27 cellular contexts compared by ENCODE assay signal in genomic region chr10:92735938-92736337, GRCh38. TPM values are rescaled to one million over a fixed set of nuclear protein-coding genes. Genes with fewer than 3 reads are reported as not detected.
"Had no signal": no experiment of that assay in that cellular context is flagged by ENCODE, and none has a peak within 500 bp of the region (broad histone marks: within the 10 kb centered on the region; RNA-seq: fewer than 3 reads in every experiment).

No MANE protein-coding gene starts in this region.

- H3K27ac ChIP-seq: colonic mucosa, epithelial cell of prostate, gastrocnemius medialis, psoas muscle, skin epidermis, spleen, suprapubic skin, transverse colon, upper lobe of right lung, uterus had no signal

- H3K36me3 Mint-ChIP-seq: naive thymus-derived CD8-positive, alpha-beta T cell had no signal

- H3K4me3 Mint-ChIP-seq: dendritic cell treated with granulocyte-macrophage colony-stimulating factor and Interleukin-4, amounts not matched to agents 40 ng/mL and 50 ng/mL, for 4 days; endodermal cell; naive thymus-derived CD8-positive, alpha-beta T cell; nephron progenitor cell; stimulated activated naive CD8-positive, alpha-beta T cell treated with anti-CD3 and anti-CD28 coated beads, Interleukin-15, amount 100 ng/mL, for 72 hours had no signal

- H3K9me3 ChIP-seq: colonic mucosa, gastrocnemius medialis, psoas muscle, spleen, suprapubic skin, transverse colon, upper lobe of right lung, uterus had no signal

- DNase-seq: colonic mucosa; effector CD8-positive, alpha-beta T cell; endodermal cell; foreskin fibroblast; gastrocnemius medialis; head of caudate nucleus; mesenchymal stem cell; midbrain; naive thymus-derived CD8-positive, alpha-beta T cell; nephron progenitor cell; nucleus accumbens; psoas muscle; right cardiac atrium; spleen; stimulated activated CD4-positive, alpha-beta T cell treated with anti-CD3 and anti-CD28 coated beads, Interleukin-4, amount 100 ng/mL, for 4 hours; stimulated activated naive CD4-positive, alpha-beta T cell; stimulated activated naive CD8-positive, alpha-beta T cell treated with anti-CD3 and anti-CD28 coated beads, Interleukin-15, amount 100 ng/mL, for 72 hours; transverse colon; upper lobe of right lung; uterus had no signal

- H3K4me1 ChIP-seq: colonic mucosa, gastrocnemius medialis, psoas muscle, suprapubic skin, transverse colon, upper lobe of right lung, uterus had no signal

- H3K36me3 ChIP-seq: colonic mucosa, gastrocnemius medialis, spleen, suprapubic skin, transverse colon, upper lobe of right lung, uterus had no signal

- H3K27ac Mint-ChIP-seq: dendritic cell treated with granulocyte-macrophage colony-stimulating factor and Interleukin-4, amounts not matched to agents 40 ng/mL and 50 ng/mL, for 4 days; endodermal cell; nephron progenitor cell; stimulated activated naive CD8-positive, alpha-beta T cell treated with anti-CD3 and anti-CD28 coated beads, Interleukin-15, amount 100 ng/mL, for 72 hours had no signal

- H3K9me3 Mint-ChIP-seq: dendritic cell treated with granulocyte-macrophage colony-stimulating factor and Interleukin-4, amounts not matched to agents 40 ng/mL and 50 ng/mL, for 4 days; endodermal cell; nephron progenitor cell; stimulated activated naive CD8-positive, alpha-beta T cell treated with anti-CD3 and anti-CD28 coated beads, Interleukin-15, amount 100 ng/mL, for 72 hours had no signal

- H3K27me3 ChIP-seq: colonic mucosa, gastrocnemius medialis, spleen, suprapubic skin, transverse colon, upper lobe of right lung, uterus had no signal

- ATAC-seq: esophagus mucosa; gastrocnemius medialis; naive thymus-derived CD8-positive, alpha-beta T cell; psoas muscle; right cardiac atrium; stimulated activated naive CD8-positive, alpha-beta T cell treated with anti-CD3 and anti-CD28 coated beads, Interleukin-15, amount 100 ng/mL, for 72 hours; upper lobe of right lung had no signal

- H3K4me3 ChIP-seq: colonic mucosa, gastrocnemius medialis, lung, psoas muscle, skin epidermis, spleen, suprapubic skin, transverse colon, upper lobe of right lung, uterus had no signal

- FAIRE-seq: keratinocyte had no signal

- H3K4me1 Mint-ChIP-seq: endodermal cell; nephron progenitor cell; stimulated activated naive CD8-positive, alpha-beta T cell treated with anti-CD3 and anti-CD28 coated beads, Interleukin-15, amount 100 ng/mL, for 72 hours had no signal

RNA-seq across cellular contexts. Expression of gene HHEX, which starts 46.2 kb away (rescaled TPM):
- polyA plus RNA-seq: keratinocyte had no signal
